Comparison of ENCODE assay signal across 8 cellular contexts in genomic region chr6:158508450-158508849, GRCh38.
"Had no signal": no experiment of that assay in that cellular context is flagged by ENCODE, and none has a peak within 500 bp of the region (broad histone marks: within the 10 kb centered on the region; RNA-seq: fewer than 3 reads in every experiment).

No MANE protein-coding gene starts in this region.

- H3K4me3 ChIP-seq: GM12878 had no signal

- ATAC-seq: GM12878 had no signal

- FAIRE-seq: G401.6, GM12878, GM12891, GM12892, GM18507, GM19239 had no signal

- DNase-seq: GDM1, GF-D8 had no signal
